In genomic region chr10:68988530-68989316, GRCh38 we compare ENCODE assay signal across 8 cellular contexts. TPM values are rescaled to one million over a fixed set of nuclear protein-coding genes. Genes with fewer than 3 reads are reported as not detected.
DNase-seq lines count a peak whose midpoint lies in the region; ATAC-seq, FAIRE-seq and TF ChIP-seq lines count a peak whose summit lies in the region.

TSS of gene KIFBP (plus strand) at chr10:68988803. CDS start at chr10:68988833, 30 bp downstream.

- H3K9me1 ChIP-seq in keratinocyte (ENCODE audit: control insufficient read depth, extremely low read depth, insufficient read depth, low read length) = no peaks in the 10 kb centered on the region

- H3K27ac ChIP-seq in keratinocyte (ENCODE audit: control insufficient read depth, insufficient read depth, low read length) = peak within 1 kb of the TSS; percentile 81

- H3K9ac ChIP-seq in keratinocyte (ENCODE audit: control insufficient read depth, extremely low read depth, insufficient read depth, low read length) = peak within 1 kb of the TSS; percentile 87

- H4K20me1 ChIP-seq in keratinocyte (ENCODE audit: control insufficient read depth, extremely low read depth, insufficient read depth, low read length) = no peaks in the 10 kb centered on the region

- H3K9me3 ChIP-seq in keratinocyte (ENCODE audit: control insufficient read depth, low read depth, low read length) = no peaks in the 10 kb centered on the region

- H3K79me2 ChIP-seq in keratinocyte (ENCODE audit: control insufficient read depth, insufficient read depth, low read length) = peaks cover 46% of the 10 kb centered on the region

- H3K4me3 ChIP-seq in keratinocyte (ENCODE audit: control insufficient read depth in 2 of 3, extremely low read depth in 1 of 3, insufficient read depth in 2 of 3, low read depth in 1 of 3, low read length in 3 of 3) = peak within 1 kb of the TSS; percentile 87 to 95 (median 91)

- peak; percentile 38 to 64 (median 61) for TF ChIP-seq CTCF in keratinocyte (optimal IDR thresholded peaks at IDR 0.05 in 1 of 3, IDR thresholded peaks at IDR 0.05 in 1 of 3, conservative IDR thresholded peaks at IDR 0.05 in 1 of 3; ENCODE audit: extremely low read depth in 1 of 3, insufficient read depth in 2 of 3, low read length in 3 of 3)

- DNase-seq in AML-193 (lab: John Stamatoyannopoulos, UW) (peak; percentile 95 to 97), NCI-H446 (lab: John Stamatoyannopoulos, UW) (peak; percentile 81 to 92), cerebellum (ENCODE audit: low spot score) (peak; percentile 98), keratinocyte (ENCODE audit: low read depth, low spot score) (peak; percentile 84)
- peak; percentile 67 for DNase-seq in activated CD4-positive, alpha-beta T cell treated with anti-CD3 and anti-CD28 coated beads for 1 hour
- peak; percentile 53 to 62 for DNase-seq in stimulated activated CD4-positive, alpha-beta T cell treated with anti-CD3 and anti-CD28 coated beads, Interleukin-15, amount 100 ng/mL, for 1 hour (ENCODE audit: low read depth in 1 of 2, low spot score in 1 of 2)

- ATAC-seq in GM19035 (IDR thresholded peaks at IDR 0.05; ENCODE audit: unreplicated experiment) (peak; percentile 80), HG03354 (IDR thresholded peaks at IDR 0.05; ENCODE audit: poor library complexity, severe bottlenecking, unreplicated experiment) (peak; percentile 75)

- H3K36me3 ChIP-seq in keratinocyte (ENCODE audit: control insufficient read depth in 2 of 2, extremely low read depth in 1 of 2, insufficient read depth in 2 of 2, low read length in 2 of 2) = peaks cover 1 to 3% of the 10 kb centered on the region in 2 experiments

- H3K4me1 ChIP-seq in keratinocyte (ENCODE audit: control insufficient read depth, extremely low read depth, insufficient read depth, low read length) = peaks cover 28% of the 10 kb centered on the region

- dilution Hi-C loops in keratinocyte (cut with MboI; ENCODE audit: extremely low pct_ligation_motif_present, low sequenced_read_pairs) = no loop called here

- FAIRE-seq in keratinocyte (lab: Jason Lieb, UNC) = peak; percentile 90

- H3K4me2 ChIP-seq in keratinocyte (ENCODE audit: control insufficient read depth, extremely low read depth, insufficient read depth, low read depth, low read length) = peak within 1 kb of the TSS; percentile 99

- H3K27me3 ChIP-seq in keratinocyte (ENCODE audit: control insufficient read depth, extremely low read depth, insufficient read depth, low read length) = no peaks in the 10 kb centered on the region

- peak within 1 kb of the TSS; percentile 91 for H2AFZ ChIP-seq in keratinocyte (ENCODE audit: control insufficient read depth, low read length)

RNA-seq across cellular contexts. Expression of gene KIFBP, which starts in this region (rescaled TPM):
- total RNA-seq in cerebellum = 34.3 TPM
- polyA plus RNA-seq in keratinocyte = 28.8 to 48.9 TPM (median 37.0 TPM) in 3 replicates
- 23.4 TPM for polyA plus RNA-seq in keratinocyte (2011; ENCODE audit: low read depth)
- polyA plus RNA-seq in keratinocyte (2011; cell fraction: cytosol; rRNA removed) = 29.4 and 58.2 TPM in 2 replicates
- 47.3 and 65.4 TPM in 2 replicates for polyA plus RNA-seq in keratinocyte (2011; cell fraction: nucleus; rRNA removed)
- polyA plus RNA-seq in keratinocyte (2012; ENCODE audit: low replicate concordance) = 20.0 and 28.5 TPM in 2 replicates
- 9.0 to 34.7 TPM (median 17.7 TPM) in 3 replicates for polyA minus RNA-seq in keratinocyte
- polyA minus RNA-seq in keratinocyte (2011; cell fraction: cytosol; rRNA and poly(A)+ RNA removed) = 29.9 TPM
- 19.7 and 31.9 TPM in 2 replicates for polyA minus RNA-seq in keratinocyte (2011; cell fraction: nucleus; rRNA and poly(A)+ RNA removed)

Comparison
In these comparisons a context has a peak if more than half of its experiments do, and no peak if none do; other contexts are left out.
1. Peak in every context shown above with its lines: DNase-seq, ATAC-seq, H3K4me3 ChIP-seq and H3K27ac ChIP-seq.